Comparison of ENCODE assay signal across 1 cellular context in genomic region chr9:100637787-100638186, GRCh38.
TF ChIP-seq lines count a peak whose summit lies in the region.

No MANE protein-coding gene starts in this region.

TF ChIP-seq in K562, 482 proteins besides CTCF, POLR2A, EP300 and RAD21 (continued from another document):
- no peak for TF ChIP-seq HMG20A (CRISPR knock-in tag; conservative IDR thresholded peaks at IDR 0.05)
